Comparison of ENCODE assay signal across 4 cellular contexts in the genomic region with DNA sequence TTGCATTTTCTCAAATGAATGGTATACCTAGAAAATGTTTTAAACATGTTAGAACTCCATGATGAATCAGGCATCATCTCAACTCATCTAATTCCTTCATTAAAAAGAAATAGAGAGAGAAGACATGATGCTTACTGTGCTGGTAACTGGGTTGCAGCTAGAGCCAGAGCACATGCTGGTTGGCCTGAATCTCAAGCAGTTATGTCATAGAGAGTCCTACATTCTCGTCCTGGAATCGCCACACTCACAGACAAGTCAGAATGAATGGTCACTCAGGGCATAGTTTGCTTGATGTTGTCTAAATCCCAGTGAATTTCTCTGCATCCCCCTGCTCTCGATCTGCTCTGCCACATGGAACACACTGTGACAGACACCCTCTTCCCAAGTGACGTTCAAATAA. TPM values are rescaled to one million over a fixed set of nuclear protein-coding genes. Genes with fewer than 3 reads are reported as not detected.
"Had no signal": no experiment of that assay in that cellular context is flagged by ENCODE, and none has a peak within 500 bp of the region (broad histone marks: within the 10 kb centered on the region; RNA-seq: fewer than 3 reads in every experiment).

No MANE protein-coding gene starts in this region.

RNA-seq across cellular contexts. Expression of a gene that starts 0.7 kb away (rescaled TPM):
- total RNA-seq: LHCN-M2, M059J, MCF 10A, NCI-H460 had no signal

RNA-seq across cellular contexts. Expression of a gene that starts 4.9 kb away (rescaled TPM):
- total RNA-seq: LHCN-M2, M059J, MCF 10A, NCI-H460 had no signal

RNA-seq across cellular contexts. Expression of a gene that starts 10.7 kb away (rescaled TPM):
- total RNA-seq: LHCN-M2, M059J, MCF 10A, NCI-H460 had no signal

RNA-seq across cellular contexts. Expression of a gene that starts 12.4 kb away (rescaled TPM):
- total RNA-seq: LHCN-M2, M059J, MCF 10A, NCI-H460 had no signal

RNA-seq across cellular contexts. Expression of a gene that starts 18.1 kb away (rescaled TPM):
- total RNA-seq: LHCN-M2, M059J, MCF 10A, NCI-H460 had no signal
